In the genomic region with DNA sequence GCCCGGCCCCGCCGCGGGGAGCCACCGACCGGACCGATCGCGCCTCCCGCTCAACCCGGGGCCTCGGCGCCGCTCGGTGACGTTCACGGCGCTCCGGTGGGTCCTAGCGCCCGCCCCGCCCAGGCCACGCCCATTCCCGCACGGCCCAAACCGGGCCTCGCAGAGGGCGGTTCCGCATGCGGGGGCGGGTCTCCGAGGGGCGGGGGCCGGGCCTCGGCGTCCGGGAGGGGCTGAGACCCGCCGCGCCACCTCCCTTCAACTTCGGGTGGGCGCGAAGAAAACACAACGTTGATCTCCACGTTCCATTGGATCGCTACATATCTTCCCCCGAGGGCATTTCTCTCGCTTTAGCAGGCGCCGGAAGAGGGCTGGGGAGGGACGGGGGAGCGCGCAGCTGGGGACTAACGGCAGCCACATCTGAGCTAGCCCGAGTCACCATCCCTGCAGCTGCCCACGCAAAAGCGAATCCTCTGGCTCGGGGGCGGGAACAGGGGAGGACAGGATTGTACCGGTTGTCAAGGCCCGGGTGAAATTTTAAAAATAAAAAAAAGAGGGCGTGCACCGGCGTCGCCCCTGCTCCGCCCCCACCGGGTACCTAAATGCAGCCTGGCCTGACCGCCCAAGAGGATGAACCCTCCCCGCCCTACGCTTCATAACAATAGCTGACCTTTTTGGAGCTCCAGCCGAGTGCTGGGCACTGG, we compare ENCODE assay signal across 8 cellular contexts. TPM values are rescaled to one million over a fixed set of nuclear protein-coding genes. Genes with fewer than 3 reads are reported as not detected.
DNase-seq lines count a peak whose midpoint lies in the region; ATAC-seq and TF ChIP-seq lines count a peak whose summit lies in the region.

TSS of gene MAD2L2 (minus strand) at position 78 of the 701 bp plus-strand sequence. CDS start 547 bp downstream, outside the sequence.

- peak; percentile 76 to 87 for DNase-seq in Caco-2
- DNase-seq in HT1080 (ENCODE audit: low read depth) = peak; percentile 65
- peak; percentile 89 for DNase-seq in activated T-cell treated with anti-CD3 and anti-CD28 coated beads, Interleukin-2, amount 50 U/mL, for 4 hours
- DNase-seq in esophagus muscularis mucosa (ENCODE audit: extremely low spot score) = peak; percentile 95
- peak; percentile 89 for DNase-seq in myocyte (ENCODE audit: low read depth)
- DNase-seq in stimulated activated CD8-positive, alpha-beta memory T cell treated with anti-CD3 and anti-CD28 coated beads, Interleukin-7, amount 100 ng/mL, for 24 hours (ENCODE audit: low read depth) = peak; percentile 70

- peak within 1 kb of the TSS; percentile 70 for H3K27ac Mint-ChIP-seq in Caco-2 (ENCODE audit: unreplicated experiment)

- peak within 1 kb of the TSS; percentile 83 to 93 (median 90) for H3K27ac ChIP-seq in esophagus muscularis mucosa (replicated peaks in 1 of 4)

- POLR2A ChIA-PET in Caco-2 (lab: Charles Lee) = no interaction called here

- H3K4me3 Mint-ChIP-seq in Caco-2 (ENCODE audit: unreplicated experiment) = peak within 1 kb of the TSS; percentile 83
- H3K4me3 Mint-ChIP-seq in activated T-cell treated with anti-CD3 and anti-CD28 coated beads, Interleukin-2, amount 50 U/mL, for 4 hours = peak within 1 kb of the TSS; percentile 88

- TF ChIP-seq POLR2A in esophagus muscularis mucosa (IDR thresholded peaks at IDR 0.05; ENCODE audit: low read depth) = peak; percentile 75

- intact Hi-C loops in Caco-2 (cut with micrococcal nuclease; ENCODE audit: unreplicated experiment) (no loop called here), esophagus muscularis mucosa (cut with DNase I) (no loop called here)

- CTCF ChIA-PET in Caco-2 (lab: Charles Lee) = interaction anchor here (0.7 to 1.1 kb wide), 3 partner anchors 14 to 55 kb away, joined by 3 to 4 read pairs (median 4); partner anchors contain the start of genes AGTRAP and FBXO6

- BruUV-seq in Caco-2 (replicated peaks; lab: Mats Ljungman, UMichigan) = no TSS peak

- peak; percentile 71 for ATAC-seq in GM19468 (IDR thresholded peaks at IDR 0.05; ENCODE audit: extremely low read depth, unreplicated experiment)
- peak; percentile 92 for ATAC-seq in activated T-cell treated with anti-CD3 and anti-CD28 coated beads, Interleukin-2, amount 50 U/mL, for 4 hours

- TF ChIP-seq EP300 in esophagus muscularis mucosa (IDR thresholded peaks at IDR 0.05) = no peak

- peaks cover 7% of the 10 kb centered on the region for H3K36me3 Mint-ChIP-seq in Caco-2 (ENCODE audit: insufficient read depth, unreplicated experiment)
- H3K36me3 Mint-ChIP-seq in activated T-cell treated with anti-CD3 and anti-CD28 coated beads, Interleukin-2, amount 50 U/mL, for 4 hours (ENCODE audit: insufficient read depth) = no peaks in the 10 kb centered on the region

- peaks cover 1% of the 10 kb centered on the region; the same call in 1 of the 2 replicates for H3K27me3 ChIP-seq in Caco-2 (replicated peaks; ENCODE audit: control insufficient read depth, insufficient read depth, low read length)
- H3K27me3 ChIP-seq in esophagus muscularis mucosa = peaks cover 0 to 17% (median 0%) of the 10 kb centered on the region in 4 donors

- H3K4me3 ChIP-seq in Caco-2 (ENCODE audit: low read depth, low read length) = peak within 1 kb of the TSS; percentile 71
- H3K4me3 ChIP-seq in esophagus muscularis mucosa = peak within 1 kb of the TSS; percentile 69 to 92 (median 88)

- H3K36me3 ChIP-seq in Caco-2 (ENCODE audit: control insufficient read depth, insufficient read depth, low read length) (no peaks in the 10 kb centered on the region), esophagus muscularis mucosa (peaks cover 6 to 21% (median 12%) of the 10 kb centered on the region in 4 donors)

- H3K4me1 Mint-ChIP-seq in Caco-2 (ENCODE audit: low read depth, unreplicated experiment) = no peaks in the 10 kb centered on the region
- H3K4me1 Mint-ChIP-seq in activated T-cell treated with anti-CD3 and anti-CD28 coated beads, Interleukin-2, amount 50 U/mL, for 4 hours (ENCODE audit: low read depth) = peaks cover 15% of the 10 kb centered on the region

- no peaks in the 10 kb centered on the region for H3K4me1 ChIP-seq in Caco-2
- H3K4me1 ChIP-seq in esophagus muscularis mucosa = peaks cover 10 to 30% (median 25%) of the 10 kb centered on the region in 4 donors

- H3K9me3 ChIP-seq in Caco-2 = no peaks in the 10 kb centered on the region
- no peaks in the 10 kb centered on the region for H3K9me3 ChIP-seq in esophagus muscularis mucosa

- WGBS in esophagus muscularis mucosa = 2% methylated on average over 25 of the region's 71 CpGs

- TF ChIP-seq CTCF in Caco-2 (IDR thresholded peaks at IDR 0.05; ENCODE audit: insufficient read depth in 1 of 2, low read depth in 1 of 2, low read length in 1 of 2, severe bottlenecking in 1 of 2, unreplicated experiment in 1 of 2) (no peak), esophagus muscularis mucosa (IDR thresholded peaks at IDR 0.05) (peak in 1 of 3 experiments; percentile 26)

- H3K27me3 Mint-ChIP-seq in Caco-2 (ENCODE audit: insufficient read depth, unreplicated experiment) = no peaks in the 10 kb centered on the region
- peaks cover 2% of the 10 kb centered on the region for H3K27me3 Mint-ChIP-seq in activated T-cell treated with anti-CD3 and anti-CD28 coated beads, Interleukin-2, amount 50 U/mL, for 4 hours (ENCODE audit: low read depth)

- no peaks in the 10 kb centered on the region for H3K9me3 Mint-ChIP-seq in Caco-2 (ENCODE audit: unreplicated experiment)
- no peaks in the 10 kb centered on the region for H3K9me3 Mint-ChIP-seq in activated T-cell treated with anti-CD3 and anti-CD28 coated beads, Interleukin-2, amount 50 U/mL, for 4 hours

TF ChIP-seq in PFSK-1, 5 proteins besides CTCF, POLR2A, EP300 and RAD21:
- no peak for TF ChIP-seq TAF1 (IDR thresholded peaks at IDR 0.05; ENCODE audit: borderline replicate concordance, insufficient read depth, low read length)
- TF ChIP-seq POLR2AphosphoS5 (IDR thresholded peaks at IDR 0.05; ENCODE audit: low read depth, low read length) = peak; percentile 60; the same call in 1 of the 2 replicates
- TF ChIP-seq SIN3A (IDR thresholded peaks at IDR 0.05; ENCODE audit: borderline replicate concordance, insufficient read depth, low read length) = no peak
- TF ChIP-seq FOXP2 (optimal IDR thresholded peaks at IDR 0.05; ENCODE audit: borderline replicate concordance, extremely low read depth, extremely low read length, insufficient read depth) = peak; percentile 84

RNA-seq across cellular contexts. Expression of gene MAD2L2, which starts in this region (rescaled TPM):
- 45.2 and 49.9 TPM in 2 replicates for total RNA-seq in Caco-2 (2022)
- 70.5 and 72.2 TPM in 2 replicates for total RNA-seq in HT1080 (2014; rRNA removed; shearing (Covaris generic))
- 36.3 and 48.7 TPM in 2 replicates for polyA plus RNA-seq in HT1080 (2015; cell fraction: cytosol; rRNA removed)
- polyA plus RNA-seq in HT1080 (2015; cell fraction: nucleus; rRNA removed) = 18.4 and 21.5 TPM in 2 replicates
- polyA plus RNA-seq in PFSK-1 (2012; ENCODE audit: insufficient read length, low read depth) = 111 TPM
- total RNA-seq in activated T-cell treated with anti-CD3 and anti-CD28 coated beads, Interleukin-2, amount 50 U/mL, for 4 hours = 10 to 100 TPM; 60.7 to 67.1 (median 63.0) TPM
- 10 to 100 TPM; 31.6 to 51.7 (median 42.4) TPM for total RNA-seq in esophagus muscularis mucosa
- 52.8 and 53.3 TPM in 2 replicates for total RNA-seq in myocyte
- polyA plus RNA-seq in myocyte (2012) = 39.6 TPM

Comparison
In these comparisons a context has a peak if more than half of its experiments do, and no peak if none do; other contexts are left out.
1. Peak in every context shown above with its lines: DNase-seq, ATAC-seq, H3K4me3 ChIP-seq and H3K27ac ChIP-seq.